In genomic region chr2:69535739-69536374, GRCh38 we compare ENCODE assay signal across 11 cellular contexts.
DNase-seq lines count a peak whose midpoint lies in the region; ATAC-seq and TF ChIP-seq lines count a peak whose summit lies in the region.
"Had no signal": no experiment of that assay in that cellular context is flagged by ENCODE, and none has a peak within 500 bp of the region (broad histone marks: within the 10 kb centered on the region; RNA-seq: fewer than 3 reads in every experiment).

No MANE protein-coding gene starts in this region.

- POLR2A ChIA-PET in CD8-positive, alpha-beta memory T cell (lab: Charles Lee): no interaction called here

- H4K8ac ChIP-seq in H9 (replicated peaks; ENCODE audit: insufficient read length, low read depth, low read length): no peak overlapping the region

- no peak overlapping the region for H2AFZ ChIP-seq in MM.1S (ENCODE audit: low read length)
- no peak overlapping the region for H2AFZ ChIP-seq in H9 (ENCODE audit: low read length)

- no peak overlapping the region for H3K18ac ChIP-seq in H9 (ENCODE audit: insufficient read length, low read depth, low read length)

- peak overlapping the region in 4 of 7 donors; percentile 7 to 47 (median 25) for H3K4me3 Mint-ChIP-seq in CD8-positive, alpha-beta memory T cell
- peak overlapping the region; percentile 29 for H3K4me3 Mint-ChIP-seq in endothelial cell (ENCODE audit: unreplicated experiment)
- no peak overlapping the region for H3K4me3 Mint-ChIP-seq in H9
- H3K4me3 Mint-ChIP-seq: activated naive CD8-positive, alpha-beta T cell treated with anti-CD3 and anti-CD28 coated beads, Interleukin-2, amount 10 ng/mL, durations not matched to agents 7 days and 5 days had no signal

- peak; percentile 80 for ATAC-seq in GM19395 (IDR thresholded peaks at IDR 0.05; ENCODE audit: unreplicated experiment)

- H3K4me1 ChIP-seq in CD8-positive, alpha-beta memory T cell (ENCODE audit: insufficient read depth, low read length): peaks cover 13% of the 10 kb centered on the region
- peaks cover 12% of the 10 kb centered on the region for H3K4me1 ChIP-seq in MM.1S (ENCODE audit: low read length)
- H3K4me1 ChIP-seq in H9 (ENCODE audit: insufficient read depth, low read length): no peaks in the 10 kb centered on the region

- no peak overlapping the region for H2BK120ac ChIP-seq in H9 (ENCODE audit: low read depth, low read length, poor library complexity, severe bottlenecking)

- H3K9ac ChIP-seq in MM.1S (ENCODE audit: low read length) (no peak overlapping the region), H9 (ENCODE audit: extremely low read depth, insufficient read length, low read length) (no peak overlapping the region)

- no peak overlapping the region for H3K23ac ChIP-seq in H9 (ENCODE audit: insufficient read length, low read depth, low read length)

- no peaks in the 10 kb centered on the region for H3F3A ChIP-seq in MM.1S (ENCODE audit: insufficient read depth, low read length)

- H3K9me3 ChIP-seq in CD8-positive, alpha-beta memory T cell (ENCODE audit: low read length): no peaks in the 10 kb centered on the region
- H3K9me3 ChIP-seq in MM.1S (replicated peaks; ENCODE audit: insufficient read depth, low read length): no peaks in the 10 kb centered on the region
- H3K9me3 ChIP-seq in H9 (ENCODE audit: control insufficient read depth, low read depth, low read length): no peaks in the 10 kb centered on the region

- no peak overlapping the region for H3K56ac ChIP-seq in H9 (ENCODE audit: insufficient read length, low read depth, low read length)

- H3K79me2 ChIP-seq in MM.1S (ENCODE audit: low read length) (no peaks in the 10 kb centered on the region), H9 (ENCODE audit: insufficient read depth, low read length) (no peaks in the 10 kb centered on the region)

- no peak overlapping the region for H2AK5ac ChIP-seq in H9 (ENCODE audit: insufficient read length, low read length)

- no peak overlapping the region for H3K4me3 ChIP-seq in CD8-positive, alpha-beta memory T cell (ENCODE audit: low read length)
- H3K4me3 ChIP-seq in MM.1S (ENCODE audit: low read length): no peak overlapping the region

- no peak for DNase-seq in CD8-positive, alpha-beta memory T cell
- DNase-seq in MM.1S: peak; percentile 13
- no peak for DNase-seq in endothelial cell (ENCODE audit: low spot score)
- no peak for DNase-seq in H9
- DNase-seq in T-helper 9 cell: no peak
- no peak for DNase-seq in NCI-H1105 (lab: John Stamatoyannopoulos, UW)
- DNase-seq in NCI-H510A (lab: John Stamatoyannopoulos, UW): no peak
- DNase-seq: activated naive CD8-positive, alpha-beta T cell treated with anti-CD3 and anti-CD28 coated beads, Interleukin-2, amount 10 ng/mL, durations not matched to agents 7 days and 5 days; DMS53; islet precursor cell had no signal

- no peak overlapping the region for H4K91ac ChIP-seq in H9 (ENCODE audit: insufficient read length, low read depth, low read length)

- H3K23me2 ChIP-seq in H9 (ENCODE audit: insufficient read length, low read depth, low read length, poor library complexity, severe bottlenecking): no peaks in the 10 kb centered on the region

- H3K36me3 Mint-ChIP-seq in CD8-positive, alpha-beta memory T cell: peaks cover 33 to 96% (median 53%) of the 10 kb centered on the region in 3 donors
- H3K36me3 Mint-ChIP-seq in endothelial cell (ENCODE audit: low read depth, unreplicated experiment): peaks cover 76% of the 10 kb centered on the region
- H3K36me3 Mint-ChIP-seq in H9 (ENCODE audit: insufficient read depth in 1 of 3, low read depth in 3 of 3): peaks cover 3 to 8% (median 6%) of the 10 kb centered on the region in 3 experiments

- H2BK15ac ChIP-seq in H9 (ENCODE audit: low read depth, low read length): no peak overlapping the region

- peaks cover 66% of the 10 kb centered on the region for H3K36me3 ChIP-seq in CD8-positive, alpha-beta memory T cell (ENCODE audit: insufficient read depth, low read length)
- H3K36me3 ChIP-seq in MM.1S (replicated peaks; ENCODE audit: insufficient read depth, low read length): no peaks in the 10 kb centered on the region

- no peak overlapping the region for H2BK12ac ChIP-seq in H9 (ENCODE audit: insufficient read length, low read depth, low read length)

- no peak overlapping the region for H4K5ac ChIP-seq in H9 (ENCODE audit: insufficient read length, low read depth, low read length)

- no peaks in the 10 kb centered on the region for H3K27me3 Mint-ChIP-seq in CD8-positive, alpha-beta memory T cell
- H3K27me3 Mint-ChIP-seq in endothelial cell (ENCODE audit: unreplicated experiment): peaks cover 7% of the 10 kb centered on the region
- no peaks in the 10 kb centered on the region for H3K27me3 Mint-ChIP-seq in H9 (ENCODE audit: low read depth)
- H3K27me3 Mint-ChIP-seq: activated naive CD8-positive, alpha-beta T cell treated with anti-CD3 and anti-CD28 coated beads, Interleukin-2, amount 10 ng/mL, durations not matched to agents 7 days and 5 days had no signal

- H3T11ph ChIP-seq in H9 (ENCODE audit: low read length): no peak overlapping the region

- H3K9me3 Mint-ChIP-seq in CD8-positive, alpha-beta memory T cell: peaks cover 0 to 6% (median 6%) of the 10 kb centered on the region in 5 donors
- no peaks in the 10 kb centered on the region for H3K9me3 Mint-ChIP-seq in endothelial cell (ENCODE audit: unreplicated experiment)
- no peaks in the 10 kb centered on the region for H3K9me3 Mint-ChIP-seq in H9
- H3K9me3 Mint-ChIP-seq: activated naive CD8-positive, alpha-beta T cell treated with anti-CD3 and anti-CD28 coated beads, Interleukin-2, amount 10 ng/mL, durations not matched to agents 7 days and 5 days had no signal

- H3K9me2 ChIP-seq in MM.1S (replicated peaks; ENCODE audit: insufficient read depth, low read length): no peaks in the 10 kb centered on the region

- CTCF ChIA-PET in CD8-positive, alpha-beta memory T cell (lab: Charles Lee): interaction anchor here (1.4 kb wide), 1 partner anchor 29 kb away, joined by 6 read pairs; no protein-coding TSS in a partner anchor

- no peak for TF ChIP-seq CTCF in MM.1S (IDR thresholded peaks at IDR 0.05; ENCODE audit: low read length)
- no peak for TF ChIP-seq CTCF in endothelial cell (IDR thresholded peaks at IDR 0.05; ENCODE audit: unreplicated experiment)
- TF ChIP-seq CTCF in H9 (conservative IDR thresholded peaks at IDR 0.05): no peak

- no peak overlapping the region for H2BK20ac ChIP-seq in H9 (ENCODE audit: low read depth, low read length, poor library complexity, severe bottlenecking)

- no peaks in the 10 kb centered on the region for H3K79me1 ChIP-seq in H9 (ENCODE audit: insufficient read depth, low read depth, low read length, poor library complexity, severe bottlenecking)

- peak overlapping the region; percentile 3 to 95 (median 82) for H3K27ac Mint-ChIP-seq in CD8-positive, alpha-beta memory T cell
- no peak overlapping the region for H3K27ac Mint-ChIP-seq in endothelial cell (ENCODE audit: unreplicated experiment)
- H3K27ac Mint-ChIP-seq in H9: peak overlapping the region in 1 of 3 experiments; percentile 3; a peak in 2 of 7 replicates
- H3K27ac Mint-ChIP-seq: activated naive CD8-positive, alpha-beta T cell treated with anti-CD3 and anti-CD28 coated beads, Interleukin-2, amount 10 ng/mL, durations not matched to agents 7 days and 5 days had no signal

- WGBS in H9 (ENCODE audit: extremely low coverage, insufficient read length, low lambda C conversion rate): no CpG with 5 or more reads among the region's 5 CpGs

- H3K14ac ChIP-seq in H9 (ENCODE audit: insufficient read depth, low read length): no peak overlapping the region

- H3K4me1 Mint-ChIP-seq in CD8-positive, alpha-beta memory T cell: peaks cover 40 to 53% (median 51%) of the 10 kb centered on the region in 3 donors
- H3K4me1 Mint-ChIP-seq in endothelial cell (ENCODE audit: unreplicated experiment) (peaks cover 18% of the 10 kb centered on the region), H9 (peaks cover 0 to 2% of the 10 kb centered on the region in 2 experiments; a peak in 1 of 4 replicates)

- H3K4me2 ChIP-seq in MM.1S (ENCODE audit: low read depth, low read length): no peak overlapping the region
- no peak overlapping the region for H3K4me2 ChIP-seq in H9 (ENCODE audit: insufficient read depth, insufficient read length, low read length)

- H4K20me1 ChIP-seq in MM.1S (ENCODE audit: insufficient read depth, low read length) (no peaks in the 10 kb centered on the region), H9 (ENCODE audit: control insufficient read depth, insufficient read depth, insufficient read length) (no peaks in the 10 kb centered on the region)

- H3K27me3 ChIP-seq in CD8-positive, alpha-beta memory T cell (ENCODE audit: insufficient read depth, low read length, poor library complexity, severe bottlenecking): no peaks in the 10 kb centered on the region
- H3K27me3 ChIP-seq in MM.1S (replicated peaks; ENCODE audit: insufficient read depth, low read length) (no peaks in the 10 kb centered on the region), H9 (ENCODE audit: insufficient read depth, low read length) (no peaks in the 10 kb centered on the region)

- no peak overlapping the region for H3K27ac ChIP-seq in CD8-positive, alpha-beta memory T cell (ENCODE audit: low read depth, low read length)
- H3K27ac ChIP-seq in MM.1S (ENCODE audit: low read length): no peak overlapping the region
- no peak overlapping the region for H3K27ac ChIP-seq in H9 (ENCODE audit: insufficient read length, low read depth, low read length)

- no peak overlapping the region for H3K4ac ChIP-seq in H9 (ENCODE audit: low read depth, low read length)

- H2BK5ac ChIP-seq in H9 (ENCODE audit: insufficient read length, low read length): no peak overlapping the region

Comparison
In these comparisons a context has a peak if more than half of its experiments do, and no peak if none do; other contexts are left out.
1. H3K4me3 Mint-ChIP-seq: peak in CD8-positive, alpha-beta memory T cell (4 of 7) and endothelial cell (single experiment); none in H9 (0 of 2).